Comparison of ENCODE assay signal across 28 cellular contexts in the genomic region with DNA sequence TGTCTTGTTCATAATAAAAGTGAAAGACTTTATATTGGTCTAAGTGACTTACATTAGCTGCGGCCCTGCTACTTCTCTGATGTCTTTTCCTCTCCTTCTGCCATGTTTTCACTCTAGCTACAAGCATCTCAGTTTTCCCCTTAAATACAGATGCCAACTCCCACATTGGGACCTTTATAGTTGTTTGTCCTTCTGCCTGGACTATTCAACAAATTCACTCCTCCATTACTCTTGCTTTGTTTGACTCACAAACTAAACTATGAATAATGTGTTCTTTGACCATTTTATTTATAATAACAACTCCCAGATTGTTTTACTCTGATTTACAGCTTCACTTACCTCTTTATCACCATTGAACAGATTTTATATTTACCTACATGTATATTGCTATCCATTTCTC.
"Had no signal": no experiment of that assay in that cellular context is flagged by ENCODE, and none has a peak within 500 bp of the region (broad histone marks: within the 10 kb centered on the region; RNA-seq: fewer than 3 reads in every experiment).

No MANE protein-coding gene starts in this region.

- H3K4me1 Mint-ChIP-seq: natural killer cell; nephron; neural crest cell; stimulated activated effector memory CD8-positive, alpha-beta T cell treated with anti-CD3 and anti-CD28 coated beads, Interleukin-12 subunit alpha, Interleukin-12 subunit beta, amount 100 ng/mL, for 72 hours; stimulated activated naive B cell treated with anti-CD40 and anti-IgM and Interleukin-4, amounts not matched to agents 10 μg/mL and 1 μg/mL and 100 μg/mL, for 72 hours had no signal

- DNase-seq: natural killer cell; occipital lobe; ovary; posterior cingulate gyrus; psoas muscle; right cardiac atrium; right lobe of liver; sigmoid colon; small intestine; stimulated activated CD4-positive, alpha-beta T cell treated with anti-CD3 and anti-CD28 coated beads, Interleukin-15, amount 100 ng/mL, for 24 hours; stimulated activated CD4-positive, alpha-beta T cell treated with anti-CD3 and anti-CD28 coated beads, Interleukin-2, amount 100 ng/mL, for 24 hours; stimulated activated CD4-positive, alpha-beta T cell treated with anti-CD3 and anti-CD28 coated beads, Interleukin-2, amount 100 ng/mL, for 48 hours; stimulated activated CD4-positive, alpha-beta T cell treated with anti-CD3 and anti-CD28 coated beads, Interleukin-4, amount 100 ng/mL, for 24 hours; stimulated activated naive B cell treated with anti-CD40 and anti-IgM and Interleukin-4, amounts not matched to agents 10 μg/mL and 1 μg/mL and 100 μg/mL, for 72 hours; stimulated activated naive CD4-positive, alpha-beta T cell treated with Interleukin-2 at 50 U/mL for 16 hours; stomach; thyroid gland; trophoblast cell; upper lobe of left lung had no signal

- H3K27me3 ChIP-seq: ovary, right lobe of liver, sigmoid colon, stomach, thyroid gland, tibial nerve, upper lobe of left lung, vagina had no signal

- H3K9ac ChIP-seq: parathyroid adenoma had no signal

- H3K27ac ChIP-seq: ovary, parathyroid adenoma, psoas muscle, right lobe of liver, sigmoid colon, stomach, thoracic aorta, thyroid gland, tibial nerve, upper lobe of left lung, vagina had no signal

- H3K4me3 ChIP-seq: ovary, psoas muscle, right lobe of liver, sigmoid colon, stomach, thoracic aorta, thyroid gland, tibial nerve, upper lobe of left lung, vagina had no signal

- H3K36me3 Mint-ChIP-seq: stimulated activated effector memory CD8-positive, alpha-beta T cell treated with anti-CD3 and anti-CD28 coated beads, Interleukin-12 subunit alpha, Interleukin-12 subunit beta, amount 100 ng/mL, for 72 hours; stimulated activated naive B cell treated with anti-CD40 and anti-IgM and Interleukin-4, amounts not matched to agents 10 μg/mL and 1 μg/mL and 100 μg/mL, for 72 hours had no signal

- H3K79me2 ChIP-seq: parathyroid adenoma had no signal

- H3K27me3 Mint-ChIP-seq: progenitor cell of endocrine pancreas; stimulated activated naive B cell treated with anti-CD40 and anti-IgM and Interleukin-4, amounts not matched to agents 10 μg/mL and 1 μg/mL and 100 μg/mL, for 72 hours; stimulated activated naive CD8-positive, alpha-beta T cell treated with anti-CD3 and anti-CD28 coated beads, Interleukin-15, Interleukin-2, amounts not matched to agents 100 ng/mL and 50 ng/mL, for 24 hours had no signal

- H2AFZ ChIP-seq: parathyroid adenoma had no signal

- H3K4me3 Mint-ChIP-seq: natural killer cell; nephron; neural crest cell; stimulated activated effector memory CD8-positive, alpha-beta T cell treated with anti-CD3 and anti-CD28 coated beads, Interleukin-12 subunit alpha, Interleukin-12 subunit beta, amount 100 ng/mL, for 72 hours; stimulated activated naive B cell treated with anti-CD40 and anti-IgM and Interleukin-4, amounts not matched to agents 10 μg/mL and 1 μg/mL and 100 μg/mL, for 72 hours; stimulated activated naive CD8-positive, alpha-beta T cell treated with anti-CD3 and anti-CD28 coated beads, Interleukin-15, Interleukin-2, amounts not matched to agents 100 ng/mL and 50 ng/mL, for 24 hours had no signal

- H3K27ac Mint-ChIP-seq: natural killer cell; nephron; progenitor cell of endocrine pancreas; stimulated activated effector memory CD8-positive, alpha-beta T cell treated with anti-CD3 and anti-CD28 coated beads, Interleukin-12 subunit alpha, Interleukin-12 subunit beta, amount 100 ng/mL, for 72 hours; stimulated activated naive B cell treated with anti-CD40 and anti-IgM and Interleukin-4, amounts not matched to agents 10 μg/mL and 1 μg/mL and 100 μg/mL, for 72 hours; stimulated activated naive CD8-positive, alpha-beta T cell treated with anti-CD3 and anti-CD28 coated beads, Interleukin-15, Interleukin-2, amounts not matched to agents 100 ng/mL and 50 ng/mL, for 24 hours had no signal

- ATAC-seq: natural killer cell; psoas muscle; right cardiac atrium; right lobe of liver; stimulated activated effector memory CD8-positive, alpha-beta T cell treated with anti-CD3 and anti-CD28 coated beads, Interleukin-12 subunit alpha, Interleukin-12 subunit beta, amount 100 ng/mL, for 72 hours; stimulated activated naive B cell treated with anti-CD40 and anti-IgM and Interleukin-4, amounts not matched to agents 10 μg/mL and 1 μg/mL and 100 μg/mL, for 72 hours had no signal

- H3K9me3 Mint-ChIP-seq: nephron, neural crest cell had no signal

- H3K9me3 ChIP-seq: ovary, psoas muscle, right lobe of liver, sigmoid colon, stomach, thoracic aorta, thyroid gland, tibial nerve, upper lobe of left lung, vagina had no signal

- H3K36me3 ChIP-seq: ovary, right lobe of liver, sigmoid colon, stomach, thoracic aorta, thyroid gland, tibial nerve, upper lobe of left lung, vagina had no signal
